20 cellular contexts compared by ENCODE assay signal in genomic region chr3:111596328-111596727, GRCh38. TPM values are rescaled to one million over a fixed set of nuclear protein-coding genes. Genes with fewer than 3 reads are reported as not detected.
DNase-seq lines count a peak whose midpoint lies in the region; ATAC-seq, FAIRE-seq and TF ChIP-seq lines count a peak whose summit lies in the region.
"Had no signal": no experiment of that assay in that cellular context is flagged by ENCODE, and none has a peak within 500 bp of the region (broad histone marks: within the 10 kb centered on the region; RNA-seq: fewer than 3 reads in every experiment).

No MANE protein-coding gene starts in this region.

- H3K27ac Mint-ChIP-seq in activated naive CD4-positive, alpha-beta T cell treated with anti-CD3 and anti-CD28 coated beads for 36 hours: peak overlapping the region; percentile 98
- H3K27ac Mint-ChIP-seq in T-helper 17 cell (peak overlapping the region; percentile 73), astrocyte (ENCODE audit: unreplicated experiment) (no peak overlapping the region), endodermal cell (no peak overlapping the region)
- H3K27ac Mint-ChIP-seq in stimulated activated naive CD8-positive, alpha-beta T cell treated with anti-CD3 and anti-CD28 coated beads, Interleukin-15, Interleukin-2, amounts not matched to agents 100 ng/mL and 50 ng/mL, for 24 hours: peak overlapping the region; percentile 99
- H3K27ac Mint-ChIP-seq: H9 had no signal

- H3K27me3 Mint-ChIP-seq in activated naive CD4-positive, alpha-beta T cell treated with anti-CD3 and anti-CD28 coated beads for 36 hours (ENCODE audit: low read depth): no peaks in the 10 kb centered on the region
- H3K27me3 Mint-ChIP-seq in T-helper 17 cell: no peaks in the 10 kb centered on the region
- H3K27me3 Mint-ChIP-seq in astrocyte (ENCODE audit: low read depth, unreplicated experiment): no peaks in the 10 kb centered on the region
- no peaks in the 10 kb centered on the region for H3K27me3 Mint-ChIP-seq in stimulated activated naive CD8-positive, alpha-beta T cell treated with anti-CD3 and anti-CD28 coated beads, Interleukin-15, Interleukin-2, amounts not matched to agents 100 ng/mL and 50 ng/mL, for 24 hours
- no peaks in the 10 kb centered on the region for H3K27me3 Mint-ChIP-seq in endodermal cell (ENCODE audit: insufficient read depth)
- H3K27me3 Mint-ChIP-seq: naive B cell had no signal

- no peaks in the 10 kb centered on the region for H3K9me3 Mint-ChIP-seq in activated naive CD4-positive, alpha-beta T cell treated with anti-CD3 and anti-CD28 coated beads for 36 hours
- H3K9me3 Mint-ChIP-seq in astrocyte (ENCODE audit: unreplicated experiment) (no peaks in the 10 kb centered on the region), endodermal cell (no peaks in the 10 kb centered on the region)
- no peaks in the 10 kb centered on the region for H3K9me3 Mint-ChIP-seq in stimulated activated naive CD8-positive, alpha-beta T cell treated with anti-CD3 and anti-CD28 coated beads, Interleukin-15, Interleukin-2, amounts not matched to agents 100 ng/mL and 50 ng/mL, for 24 hours
- H3K9me3 Mint-ChIP-seq: naive B cell had no signal

- CTCF ChIA-PET in activated naive CD4-positive, alpha-beta T cell treated with anti-CD3 and anti-CD28 coated beads for 36 hours (lab: Charles Lee): interaction anchor here (0.8 to 11.4 kb wide), 3 partner anchors 10 to 22 kb away, joined by 3 to 88 read pairs (median 25); no protein-coding TSS in a partner anchor
- CTCF ChIA-PET in HEK293T (lab: Yijun Ruan, JAX): no interaction called here

- intact Hi-C loops in activated naive CD4-positive, alpha-beta T cell treated with anti-CD3 and anti-CD28 coated beads for 36 hours (cut with micrococcal nuclease): loop anchor here (1.0 kb wide), 2 partner anchors 8 to 54 kb away; partner anchors contain the start of gene CD96
- intact Hi-C loops in posterior cingulate gyrus (cut with DNase I): no loop called here

- peaks cover 48% of the 10 kb centered on the region for H3K4me1 Mint-ChIP-seq in activated naive CD4-positive, alpha-beta T cell treated with anti-CD3 and anti-CD28 coated beads for 36 hours (ENCODE audit: low read depth)
- peaks cover 34% of the 10 kb centered on the region for H3K4me1 Mint-ChIP-seq in T-helper 17 cell
- peaks cover 39% of the 10 kb centered on the region for H3K4me1 Mint-ChIP-seq in astrocyte (ENCODE audit: low read depth, unreplicated experiment)
- H3K4me1 Mint-ChIP-seq in stimulated activated naive CD8-positive, alpha-beta T cell treated with anti-CD3 and anti-CD28 coated beads, Interleukin-15, Interleukin-2, amounts not matched to agents 100 ng/mL and 50 ng/mL, for 24 hours (ENCODE audit: low read depth): peaks cover 80% of the 10 kb centered on the region
- H3K4me1 Mint-ChIP-seq in endodermal cell: no peaks in the 10 kb centered on the region
- H3K4me1 Mint-ChIP-seq: H9 had no signal

- TF ChIP-seq CTCF in astrocyte (IDR thresholded peaks at IDR 0.05; ENCODE audit: insufficient read depth, low read depth, low read length) (no peak), endodermal cell (conservative IDR thresholded peaks at IDR 0.05) (no peak)

- no peak for ATAC-seq in T-helper 17 cell
- ATAC-seq: K562 had no signal

- DNase-seq in activated naive CD4-positive, alpha-beta T cell treated with anti-CD3 and anti-CD28 coated beads for 36 hours: no peak
- no peak for DNase-seq in activated naive CD4-positive, alpha-beta T cell treated with anti-CD3 and anti-CD28 coated beads, Interleukin-2, amount 50 U/mL, for 16 hours
- DNase-seq in T-helper 17 cell (no peak), astrocyte (ENCODE audit: low read depth) (no peak), HEK293T (ENCODE audit: extremely low spot score) (no peak), endodermal cell (no peak), posterior cingulate gyrus (no peak)
- DNase-seq: activated effector memory CD4-positive, alpha-beta T cell treated with anti-CD3 and anti-CD28 coated beads, Interleukin-2, amount 50 U/mL, for 16 hours; DMS79 treated with DMSO at 0.1 percent for 48 hours; H9; mesendoderm; naive B cell; NCI-H1694; NCI-H69; sigmoid colon; thyroid gland had no signal

- no peaks in the 10 kb centered on the region for H3K36me3 ChIP-seq in astrocyte (ENCODE audit: insufficient read depth, low read length)
- no peaks in the 10 kb centered on the region for H3K36me3 ChIP-seq in endodermal cell (ENCODE audit: control insufficient read depth, insufficient read depth, low read length)
- H3K36me3 ChIP-seq: sigmoid colon, thyroid gland had no signal

- peak overlapping the region; percentile 94 for H3K4me3 Mint-ChIP-seq in activated naive CD4-positive, alpha-beta T cell treated with anti-CD3 and anti-CD28 coated beads for 36 hours
- H3K4me3 Mint-ChIP-seq in T-helper 17 cell: no peak overlapping the region
- H3K4me3 Mint-ChIP-seq in astrocyte (ENCODE audit: unreplicated experiment): no peak overlapping the region
- peak overlapping the region; percentile 98 for H3K4me3 Mint-ChIP-seq in stimulated activated naive CD8-positive, alpha-beta T cell treated with anti-CD3 and anti-CD28 coated beads, Interleukin-15, Interleukin-2, amounts not matched to agents 100 ng/mL and 50 ng/mL, for 24 hours
- H3K4me3 Mint-ChIP-seq in endodermal cell: no peak overlapping the region
- H3K4me3 Mint-ChIP-seq: H9, naive B cell had no signal

- no peak overlapping the region for H3K9ac ChIP-seq in astrocyte (ENCODE audit: low read length)
- H3K9ac ChIP-seq in endodermal cell (ENCODE audit: extremely low read depth, low read length, poor library complexity, severe bottlenecking): no peak overlapping the region

- H3K4me1 ChIP-seq in astrocyte (ENCODE audit: insufficient read depth, low read length) (peaks cover 42% of the 10 kb centered on the region), endodermal cell (ENCODE audit: control insufficient read depth, insufficient read depth, low read length) (no peaks in the 10 kb centered on the region)
- H3K4me1 ChIP-seq: sigmoid colon had no signal

- WGBS in endodermal cell (ENCODE audit: insufficient coverage in 1 of 2, insufficient read length in 1 of 2), 2 experiments: 92 to 100% methylated on average over 1 to 3 of the region's 4 CpGs

- no peaks in the 10 kb centered on the region for H3K27me3 ChIP-seq in astrocyte (ENCODE audit: insufficient read depth, low read length)
- H3K27me3 ChIP-seq in endodermal cell (ENCODE audit: control insufficient read depth, insufficient read depth, low read length, poor library complexity, severe bottlenecking): no peaks in the 10 kb centered on the region
- H3K27me3 ChIP-seq: sigmoid colon, thyroid gland had no signal

- no peak overlapping the region for H3K27ac ChIP-seq in astrocyte (ENCODE audit: low read depth, low read length)
- no peak overlapping the region for H3K27ac ChIP-seq in endodermal cell (ENCODE audit: low read depth, low read length)
- H3K27ac ChIP-seq: sigmoid colon had no signal

- peak overlapping the region; percentile 17 for H3K4me2 ChIP-seq in astrocyte (ENCODE audit: low read length)

- H3K4me3 ChIP-seq in astrocyte (ENCODE audit: insufficient read depth, low read depth, low read length) (no peak overlapping the region), endodermal cell (ENCODE audit: low read length) (no peak overlapping the region)
- H3K4me3 ChIP-seq: K562, sigmoid colon, thyroid gland had no signal

- no peaks in the 10 kb centered on the region for H4K20me1 ChIP-seq in astrocyte (ENCODE audit: insufficient read depth, low read length)

- no peaks in the 10 kb centered on the region for H3K79me2 ChIP-seq in astrocyte (ENCODE audit: insufficient read depth, low read length)

- POLR2A ChIA-PET in HEK293T (lab: Yijun Ruan, JAX): no interaction called here

- FAIRE-seq in astrocyte (lab: Jason Lieb, UNC): peak; percentile 13
- FAIRE-seq: K562 had no signal

- H3K9me3 ChIP-seq in T-helper 17 cell (ENCODE audit: control insufficient read depth, low read length, poor library complexity, severe bottlenecking) (no peaks in the 10 kb centered on the region), astrocyte (ENCODE audit: insufficient read depth, low read depth, low read length) (no peaks in the 10 kb centered on the region), endodermal cell (ENCODE audit: control insufficient read depth, low read length) (no peaks in the 10 kb centered on the region)
- H3K9me3 ChIP-seq: sigmoid colon, thyroid gland had no signal

- H2AFZ ChIP-seq in astrocyte (ENCODE audit: low read depth, low read length): no peak overlapping the region

- peaks cover 64% of the 10 kb centered on the region for H3K36me3 Mint-ChIP-seq in activated naive CD4-positive, alpha-beta T cell treated with anti-CD3 and anti-CD28 coated beads for 36 hours (ENCODE audit: low read depth)
- H3K36me3 Mint-ChIP-seq in T-helper 17 cell (ENCODE audit: low read depth) (peaks cover 13% of the 10 kb centered on the region), astrocyte (ENCODE audit: low read depth, unreplicated experiment) (peaks cover 2% of the 10 kb centered on the region), endodermal cell (ENCODE audit: low read depth) (no peaks in the 10 kb centered on the region)
- peaks cover 69% of the 10 kb centered on the region for H3K36me3 Mint-ChIP-seq in stimulated activated naive CD8-positive, alpha-beta T cell treated with anti-CD3 and anti-CD28 coated beads, Interleukin-15, Interleukin-2, amounts not matched to agents 100 ng/mL and 50 ng/mL, for 24 hours (ENCODE audit: low read depth)
- H3K36me3 Mint-ChIP-seq: naive B cell had no signal

TF ChIP-seq in HEK293T, 16 proteins besides CTCF, POLR2A, EP300 and RAD21:
- TF ChIP-seq SUZ12 (IDR thresholded peaks at IDR 0.05): no peak
- TF ChIP-seq BHLHE40 (IDR thresholded peaks at IDR 0.05; ENCODE audit: borderline replicate concordance): no peak

RNA-seq across cellular contexts. Expression of gene ZBED2, which starts 1.2 kb away (rescaled TPM):
- total RNA-seq in activated naive CD4-positive, alpha-beta T cell treated with anti-CD3 and anti-CD28 coated beads for 36 hours: 100 to 1,000 TPM; 394 to 397 TPM
- total RNA-seq in T-helper 17 cell (under 1 TPM; 0.12 to 0.13 TPM), astrocyte (0.36 and 1.0 TPM in 2 replicates), endodermal cell (not detected)
- polyA plus RNA-seq in endodermal cell (2013, experiment 1 of 2): not detected
- not detected for polyA plus RNA-seq in endodermal cell (2013, experiment 2 of 2)
- total RNA-seq: chondrocyte, H9, posterior vena cava, sigmoid colon had no signal
- polyA plus RNA-seq: K562 had no signal

RNA-seq across cellular contexts. Expression of gene CD96, which starts 54.3 kb away (rescaled TPM):
- 10 to 100 TPM; 52.7 to 61.8 TPM for total RNA-seq in activated naive CD4-positive, alpha-beta T cell treated with anti-CD3 and anti-CD28 coated beads for 36 hours
- total RNA-seq in T-helper 17 cell (100 to 1,000 TPM; 190 to 201 TPM), astrocyte (0.61 and 1.0 TPM in 2 replicates), endodermal cell (not detected)
- polyA plus RNA-seq in endodermal cell (2013, experiment 1 of 2): 0.39 TPM
- polyA plus RNA-seq in endodermal cell (2013, experiment 2 of 2): not detected
- total RNA-seq: H9 had no signal

Comparison
In these comparisons a context has a peak if more than half of its experiments do, and no peak if none do; other contexts are left out.
1. H3K27ac Mint-ChIP-seq: peak in activated naive CD4-positive, alpha-beta T cell treated with anti-CD3 and anti-CD28 coated beads for 36 hours (single experiment), T-helper 17 cell (single experiment) and stimulated activated naive CD8-positive, alpha-beta T cell treated with anti-CD3 and anti-CD28 coated beads, Interleukin-15, Interleukin-2, amounts not matched to agents 100 ng/mL and 50 ng/mL, for 24 hours (single experiment); none in astrocyte (single experiment) and endodermal cell (single experiment).
2. H3K4me3 Mint-ChIP-seq: peak in activated naive CD4-positive, alpha-beta T cell treated with anti-CD3 and anti-CD28 coated beads for 36 hours (single experiment) and stimulated activated naive CD8-positive, alpha-beta T cell treated with anti-CD3 and anti-CD28 coated beads, Interleukin-15, Interleukin-2, amounts not matched to agents 100 ng/mL and 50 ng/mL, for 24 hours (single experiment); none in T-helper 17 cell (single experiment), astrocyte (single experiment) and endodermal cell (single experiment).
3. RNA of gene ZBED2, which starts 1.2 kb away (total RNA-seq): 394 to 397 TPM in activated naive CD4-positive, alpha-beta T cell treated with anti-CD3 and anti-CD28 coated beads for 36 hours; 0.36 to 1.0 TPM in astrocyte, 0.12 to 0.13 TPM in T-helper 17 cell and not detected in endodermal cell; every median in the first group is over 100 times any median in the second.
4. RNA of gene CD96, which starts 54.3 kb away (total RNA-seq): 190 to 201 TPM in T-helper 17 cell and 52.7 to 61.8 TPM in activated naive CD4-positive, alpha-beta T cell treated with anti-CD3 and anti-CD28 coated beads for 36 hours; 0.61 to 1.0 TPM in astrocyte and not detected in endodermal cell; every median in the first group is over 10 times any median in the second.